ENCODE assay signal across 29 cellular contexts in the genomic region with DNA sequence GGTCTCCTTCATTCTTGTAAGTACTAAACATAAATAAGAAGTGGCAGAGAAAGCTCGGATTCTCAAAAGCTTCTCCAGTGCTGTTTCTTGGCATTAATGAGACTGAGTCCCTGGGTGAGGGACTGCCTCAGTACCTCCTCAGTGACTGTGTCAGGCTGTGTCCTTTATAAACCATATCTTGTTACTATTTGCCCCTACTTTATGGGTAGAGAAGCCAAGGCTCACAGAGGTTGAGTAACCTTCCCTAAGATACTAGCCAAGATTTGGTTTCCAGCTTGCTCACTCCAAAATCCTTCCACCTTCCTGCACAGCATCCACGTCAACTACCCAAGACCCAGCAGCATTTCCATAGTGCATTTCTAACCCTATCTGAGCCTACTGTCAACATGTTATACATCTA. TPM values are rescaled to one million over a fixed set of nuclear protein-coding genes. Genes with fewer than 3 reads are reported as not detected.
DNase-seq lines count a peak whose midpoint lies in the region; ATAC-seq, FAIRE-seq and TF ChIP-seq lines count a peak whose summit lies in the region.
"Had no signal": no experiment of that assay in that cellular context is flagged by ENCODE, and none has a peak within 500 bp of the region (broad histone marks: within the 10 kb centered on the region; RNA-seq: fewer than 3 reads in every experiment).

No MANE protein-coding gene starts in this region.

- H3K36me3 Mint-ChIP-seq in astrocyte (ENCODE audit: low read depth, unreplicated experiment) (peaks cover 12% of the 10 kb centered on the region), nephron (ENCODE audit: low read depth) (peaks cover under 1% of the 10 kb centered on the region)
- H3K36me3 Mint-ChIP-seq: naive thymus-derived CD8-positive, alpha-beta T cell had no signal

- no peaks in the 10 kb centered on the region for H3K27me3 Mint-ChIP-seq in astrocyte (ENCODE audit: low read depth, unreplicated experiment)
- no peaks in the 10 kb centered on the region for H3K27me3 Mint-ChIP-seq in nephron (ENCODE audit: low read depth)

- H3K4me1 Mint-ChIP-seq in astrocyte (ENCODE audit: low read depth, unreplicated experiment), result peaks cover 46% of the 10 kb centered on the region
- H3K4me1 Mint-ChIP-seq in nephron, result peaks cover 19% of the 10 kb centered on the region

- peak overlapping the region; percentile 57 for H3K4me2 ChIP-seq in astrocyte (ENCODE audit: low read length)
- H3K4me2 ChIP-seq: BLaER1 treated with 17β-estradiol and CSF1 and Interleukin-3, amounts not matched to agents 10 nM and 100 nM had no signal

- no peak for TF ChIP-seq CTCF in astrocyte (IDR thresholded peaks at IDR 0.05; ENCODE audit: insufficient read depth, low read depth, low read length)
- no peak for TF ChIP-seq CTCF in nephron (IDR thresholded peaks at IDR 0.05; ENCODE audit: unreplicated experiment in 3 of 3)

- H3K4me1 ChIP-seq in astrocyte (ENCODE audit: insufficient read depth, low read length), result peaks cover 39% of the 10 kb centered on the region
- H3K4me1 ChIP-seq in stomach smooth muscle (ENCODE audit: control insufficient read depth, insufficient read depth, low read length), result peaks cover 6% of the 10 kb centered on the region
- H3K4me1 ChIP-seq: spleen had no signal

- peak; percentile 49 for DNase-seq in M059J (ENCODE audit: low read depth)
- no peak for DNase-seq in astrocyte (ENCODE audit: low read depth)
- no peak for DNase-seq in midbrain (lab: John Stamatoyannopoulos, UW)
- DNase-seq in activated CD8-positive, alpha-beta memory T cell treated with anti-CD3 and anti-CD28 coated beads for 24 hours, result no peak
- DNase-seq: activated CD4-positive, alpha-beta T cell treated with anti-CD3 and anti-CD28 coated beads, Interleukin-2, amount 50 U/mL, for 48 hours; activated naive CD4-positive, alpha-beta T cell treated with Interleukin-2 at 50 U/mL for 16 hours; brain microvascular endothelial cell; hypothalamus; naive thymus-derived CD8-positive, alpha-beta T cell; NCI-H1048; NCI-H1694; NCI-H446; NCI-H82; occipital lobe; spleen; stimulated activated CD8-positive, alpha-beta memory T cell treated with anti-CD3 and anti-CD28 coated beads, Interleukin-4, amount 100 ng/mL, for 48 hours had no signal

- H2AFZ ChIP-seq in astrocyte (ENCODE audit: low read depth, low read length), result no peak overlapping the region

- H3K27me3 ChIP-seq in astrocyte (ENCODE audit: insufficient read depth, low read length) (no peaks in the 10 kb centered on the region), stomach smooth muscle (ENCODE audit: control insufficient read depth in 1 of 2, insufficient read depth in 2 of 2, low read length in 2 of 2) (no peaks in the 10 kb centered on the region)
- H3K27me3 ChIP-seq: BLaER1 treated with 17β-estradiol and CSF1 and Interleukin-3, amounts not matched to agents 10 nM and 100 nM; brain microvascular endothelial cell; gastroesophageal sphincter; spleen had no signal

- H3K4me3 ChIP-seq in astrocyte (ENCODE audit: insufficient read depth, low read depth, low read length) (no peak overlapping the region), stomach smooth muscle (ENCODE audit: low read length in 2 of 2) (no peak overlapping the region)
- H3K4me3 ChIP-seq: BLaER1 treated with 17β-estradiol and CSF1 and Interleukin-3, amounts not matched to agents 10 nM and 100 nM; gastroesophageal sphincter; GM12878; spleen had no signal

- no peak for ATAC-seq in HG03520 (IDR thresholded peaks at IDR 0.05; ENCODE audit: unreplicated experiment)
- ATAC-seq: gastroesophageal sphincter; GM12878; left lobe of liver; naive thymus-derived CD8-positive, alpha-beta T cell had no signal

- no peaks in the 10 kb centered on the region for H3K36me3 ChIP-seq in astrocyte (ENCODE audit: insufficient read depth, low read length)
- no peaks in the 10 kb centered on the region for H3K36me3 ChIP-seq in stomach smooth muscle (ENCODE audit: control insufficient read depth in 2 of 2, insufficient read depth in 2 of 2, low read length in 2 of 2)
- H3K36me3 ChIP-seq: BLaER1 treated with 17β-estradiol and CSF1 and Interleukin-3, amounts not matched to agents 10 nM and 100 nM; brain microvascular endothelial cell; gastroesophageal sphincter; spleen had no signal

- H3K27ac ChIP-seq in astrocyte (ENCODE audit: low read depth, low read length) (peak overlapping the region; percentile 66), stomach smooth muscle (ENCODE audit: low read length) (peak overlapping the region; percentile 31)
- H3K27ac ChIP-seq: BLaER1 treated with 17β-estradiol and CSF1 and Interleukin-3, amounts not matched to agents 10 nM and 100 nM; brain microvascular endothelial cell; gastroesophageal sphincter; spleen had no signal

- H3K4me3 Mint-ChIP-seq in astrocyte (ENCODE audit: unreplicated experiment) (no peak overlapping the region), nephron (no peak overlapping the region)
- H3K4me3 Mint-ChIP-seq: naive thymus-derived CD8-positive, alpha-beta T cell; stimulated activated naive CD8-positive, alpha-beta T cell treated with anti-CD3 and anti-CD28 coated beads, Interleukin-15, Interleukin-2, amounts not matched to agents 100 ng/mL and 50 ng/mL, for 24 hours had no signal

- FAIRE-seq in astrocyte (lab: Jason Lieb, UNC), result no peak
- FAIRE-seq: endothelial cell of umbilical vein, GM12878, GM19239, H1 had no signal

- H3K27ac Mint-ChIP-seq in astrocyte (ENCODE audit: unreplicated experiment) (peak overlapping the region; percentile 2), nephron (peak overlapping the region; percentile 75 to 93 (median 78))
- H3K27ac Mint-ChIP-seq: naive thymus-derived CD8-positive, alpha-beta T cell; stimulated activated naive CD8-positive, alpha-beta T cell treated with anti-CD3 and anti-CD28 coated beads, Interleukin-15, Interleukin-2, amounts not matched to agents 100 ng/mL and 50 ng/mL, for 24 hours had no signal

- H4K20me1 ChIP-seq in astrocyte (ENCODE audit: insufficient read depth, low read length), result no peaks in the 10 kb centered on the region
- H4K20me1 ChIP-seq: BLaER1 treated with 17β-estradiol and CSF1 and Interleukin-3, amounts not matched to agents 10 nM and 100 nM had no signal

- H3K79me2 ChIP-seq in astrocyte (ENCODE audit: insufficient read depth, low read length), result no peaks in the 10 kb centered on the region

- H3K9me3 Mint-ChIP-seq in astrocyte (ENCODE audit: unreplicated experiment) (no peaks in the 10 kb centered on the region), nephron (no peaks in the 10 kb centered on the region)
- H3K9me3 Mint-ChIP-seq: stimulated activated naive CD8-positive, alpha-beta T cell treated with anti-CD3 and anti-CD28 coated beads, Interleukin-15, Interleukin-2, amounts not matched to agents 100 ng/mL and 50 ng/mL, for 24 hours had no signal

- H3K9ac ChIP-seq in astrocyte (ENCODE audit: low read length) (peak overlapping the region; percentile 7), stomach smooth muscle (ENCODE audit: low read length in 2 of 2) (no peak overlapping the region)
- H3K9ac ChIP-seq: BLaER1 treated with 17β-estradiol and CSF1 and Interleukin-3, amounts not matched to agents 10 nM and 100 nM had no signal

- H3K9me3 ChIP-seq in astrocyte (ENCODE audit: insufficient read depth, low read depth, low read length) (no peaks in the 10 kb centered on the region), stomach smooth muscle (ENCODE audit: control insufficient read depth in 2 of 2, low read length in 2 of 2) (no peaks in the 10 kb centered on the region)
- H3K9me3 ChIP-seq: BLaER1 treated with 17β-estradiol and CSF1 and Interleukin-3, amounts not matched to agents 10 nM and 100 nM; gastroesophageal sphincter; spleen had no signal

RNA-seq across cellular contexts. Expression of gene THUMPD2, which starts 55.6 kb away (rescaled TPM):
- 5.3 and 8.9 TPM in 2 replicates for total RNA-seq in M059J (2014; rRNA removed; shearing (Covaris generic))
- total RNA-seq in astrocyte, result 9.4 and 11.5 TPM in 2 replicates

RNA-seq across cellular contexts. Expression of gene TMEM178A, which starts 57.8 kb away (rescaled TPM):
- total RNA-seq in M059J (2014; rRNA removed; shearing (Covaris generic)), result 0.79 and 3.9 TPM in 2 replicates
- total RNA-seq in astrocyte, result 28.7 and 41.6 TPM in 2 replicates
- total RNA-seq: GM12878; HT1080; T-helper 1 cell treated with Interleukin-12 subunit alpha and Interleukin-12 subunit beta and Interleukin-4 antibody, amounts not matched to agents 30 ng/mL and 1 ng/mL, for 36 hours had no signal
